12 cellular contexts compared by ENCODE assay signal in genomic region chr6:158752613-158753012, GRCh38.
DNase-seq lines count a peak whose midpoint lies in the region; ATAC-seq, FAIRE-seq and TF ChIP-seq lines count a peak whose summit lies in the region.
"Had no signal": no experiment of that assay in that cellular context is flagged by ENCODE, and none has a peak within 500 bp of the region (broad histone marks: within the 10 kb centered on the region; RNA-seq: fewer than 3 reads in every experiment).

No MANE protein-coding gene starts in this region.

- no peaks in the 10 kb centered on the region for H3K27me3 ChIP-seq in body of pancreas
- H3K27me3 ChIP-seq: adrenal gland, uterus had no signal

- no peak overlapping the region for H3K27ac Mint-ChIP-seq in memory B cell

- peak overlapping the region in 1 of 4 donors; percentile 34 for H3K27ac ChIP-seq in body of pancreas
- H3K27ac ChIP-seq: adrenal gland, neutrophil, uterus had no signal

- H3K4me1 Mint-ChIP-seq in memory B cell: peaks cover 3% of the 10 kb centered on the region

- peaks cover 17% of the 10 kb centered on the region for H3K4me1 ChIP-seq in body of pancreas
- H3K4me1 ChIP-seq: uterus had no signal

- no peaks in the 10 kb centered on the region for H3K36me3 ChIP-seq in body of pancreas (replicated peaks in 1 of 2; ENCODE audit: insufficient read depth in 1 of 2, low read depth in 2 of 2)
- H3K36me3 ChIP-seq: adrenal gland, uterus had no signal

- H3K36me3 Mint-ChIP-seq in memory B cell: no peaks in the 10 kb centered on the region

- FAIRE-seq in D721Med (lab: Jason Lieb, UNC): no peak

- H3K9me3 Mint-ChIP-seq in memory B cell: no peaks in the 10 kb centered on the region

- no peak overlapping the region for H3K4me3 ChIP-seq in body of pancreas
- H3K4me3 ChIP-seq: adrenal gland, uterus had no signal

- peak; percentile 58 for TF ChIP-seq CTCF in D721Med (IDR thresholded peaks at IDR 0.05; ENCODE audit: insufficient read depth, missing control alignments)
- TF ChIP-seq CTCF in body of pancreas (IDR thresholded peaks at IDR 0.05): peak in 4 of 7 experiments; percentile 26 to 52 (median 40)

- no peak overlapping the region for H3K4me3 Mint-ChIP-seq in memory B cell

- WGBS in body of pancreas, 2 donors: 2 to 12% methylated on average over 3 of the region's 3 CpGs

- intact Hi-C loops in body of pancreas (cut with DNase I): no loop called here

- no peak for TF ChIP-seq POLR2A in body of pancreas (IDR thresholded peaks at IDR 0.05)

- no peaks in the 10 kb centered on the region for H3K9me3 ChIP-seq in body of pancreas
- H3K9me3 ChIP-seq: adrenal gland, neutrophil, uterus had no signal

- ATAC-seq in body of pancreas (peak; percentile 61), memory B cell (ENCODE audit: low read depth) (peak; percentile 45), HG02763 (IDR thresholded peaks at IDR 0.05; ENCODE audit: unreplicated experiment) (no peak), HG02588 (IDR thresholded peaks at IDR 0.05; ENCODE audit: unreplicated experiment) (no peak)

- DNase-seq in D721Med (ENCODE audit: insufficient read length, low spot score): no peak
- peak; percentile 72 for DNase-seq in NCI-H1694 treated with DMSO at 0.1 percent for 48 hours (lab: John Stamatoyannopoulos, UW)
- peak; percentile 48 to 83 (median 65) for DNase-seq in body of pancreas
- no peak for DNase-seq in memory B cell (ENCODE audit: low spot score in 2 of 2)
- no peak for DNase-seq in A172 (ENCODE audit: low spot score)
- no peak for DNase-seq in SKM-1 (lab: John Stamatoyannopoulos, UW; ENCODE audit: unreplicated experiment)
- DNase-seq: MM.1S, uterus had no signal

- no peaks in the 10 kb centered on the region for H3K27me3 Mint-ChIP-seq in memory B cell

Comparison
In these comparisons a context has a peak if more than half of its experiments do, and no peak if none do; other contexts are left out.
1. DNase-seq: peak in NCI-H1694 treated with DMSO at 0.1 percent for 48 hours (single experiment) and body of pancreas (4 of 4); none in D721Med (single experiment), memory B cell (0 of 2), A172 (single experiment) and SKM-1 (single experiment).
2. ATAC-seq: peak in body of pancreas (single experiment) and memory B cell (single experiment); none in HG02763 (single experiment) and HG02588 (single experiment).